In the genomic region with DNA sequence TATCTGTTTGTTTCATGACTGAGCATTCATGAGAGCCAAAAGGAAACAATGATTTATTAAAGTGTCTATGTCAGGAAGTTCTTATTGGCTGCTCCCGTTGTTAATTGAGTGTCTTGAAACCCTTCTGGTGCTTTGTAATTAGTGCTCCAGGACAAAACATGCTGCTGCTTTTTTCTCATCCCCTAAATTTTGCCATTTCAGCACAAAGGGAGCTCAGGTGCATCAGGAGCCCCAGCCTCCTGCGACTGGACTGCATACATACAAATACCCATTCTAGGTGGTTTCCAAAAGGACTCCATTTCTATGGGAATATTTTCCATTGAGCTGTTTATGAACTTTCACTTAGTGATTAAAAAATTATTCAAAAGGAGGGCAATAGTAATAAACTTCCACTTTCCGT, we compare ENCODE assay signal across 31 cellular contexts.
"Had no signal": no experiment of that assay in that cellular context is flagged by ENCODE, and none has a peak within 500 bp of the region (broad histone marks: within the 10 kb centered on the region; RNA-seq: fewer than 3 reads in every experiment).

No MANE protein-coding gene starts in this region.

- H3K36me3 Mint-ChIP-seq: naive thymus-derived CD8-positive, alpha-beta T cell; stimulated activated memory B cell treated with anti-CD40 and anti-IgM and Interleukin-4, amounts not matched to agents 10 μg/mL and 1 μg/mL and 100 μg/mL, for 72 hours had no signal

- H3K27me3 ChIP-seq: neural progenitor cell, ovary, suprapubic skin, testis, tibial nerve, upper lobe of left lung, vagina had no signal

- FAIRE-seq: urothelium cell line had no signal

- H3K4me3 ChIP-seq: neural progenitor cell, ovary, psoas muscle, skin epidermis, smooth muscle cell, spleen, suprapubic skin, testis, tibial nerve, upper lobe of left lung, vagina had no signal

- H3K4me1 Mint-ChIP-seq: stimulated activated memory B cell treated with anti-CD40 and anti-IgM and Interleukin-4, amounts not matched to agents 10 μg/mL and 1 μg/mL and 100 μg/mL, for 72 hours; stimulated activated naive CD8-positive, alpha-beta T cell treated with anti-CD3 and anti-CD28 coated beads, Interleukin-15, amount 100 ng/mL, for 72 hours had no signal

- H3K4me3 Mint-ChIP-seq: naive thymus-derived CD8-positive, alpha-beta T cell; natural killer cell treated with Interleukin-12 subunit alpha and Interleukin-12 subunit beta and Interleukin-15 and Interleukin-18, amount 100 ng/mL, for 72 hours; neural progenitor cell; stimulated activated memory B cell treated with anti-CD40 and anti-IgM and Interleukin-4, amounts not matched to agents 10 μg/mL and 1 μg/mL and 100 μg/mL, for 72 hours; stimulated activated naive CD8-positive, alpha-beta T cell treated with anti-CD3 and anti-CD28 coated beads, Interleukin-15, amount 100 ng/mL, for 72 hours had no signal

- H3K4me2 ChIP-seq: neural progenitor cell, smooth muscle cell had no signal

- H3K27ac ChIP-seq: neural progenitor cell, ovary, parathyroid adenoma, psoas muscle, skin epidermis, spleen, suprapubic skin, testis, tibial nerve, upper lobe of left lung, vagina had no signal

- DNase-seq: naive thymus-derived CD8-positive, alpha-beta T cell; occipital lobe; ovary; posterior cingulate gyrus; psoas muscle; right cardiac atrium; spleen; stimulated activated CD4-positive, alpha-beta T cell treated with anti-CD3 and anti-CD28 coated beads, Interleukin-12 subunit alpha, Interleukin-12 subunit beta, amount 100 ng/mL, for 4 hours; stimulated activated CD4-positive, alpha-beta T cell treated with anti-CD3 and anti-CD28 coated beads, Interleukin-1b, Interleukin-23, amount 100 ng/mL, for 48 hours; stimulated activated CD4-positive, alpha-beta T cell treated with anti-CD3 and anti-CD28 coated beads, Interleukin-4, amount 100 ng/mL, for 1 hour; stimulated activated CD4-positive, alpha-beta T cell treated with anti-CD3 and anti-CD28 coated beads, Interleukin-4, amount 100 ng/mL, for 4 hours; stimulated activated CD8-positive, alpha-beta memory T cell treated with anti-CD3 and anti-CD28 coated beads, Interleukin-4, amount 100 ng/mL, for 48 hours; stimulated activated naive CD4-positive, alpha-beta T cell; stimulated activated naive CD8-positive, alpha-beta T cell treated with anti-CD3 and anti-CD28 coated beads, Interleukin-15, amount 100 ng/mL, for 72 hours; stimulated activated naive CD8-positive, alpha-beta T cell treated with anti-CD3 and anti-CD28 coated beads, Interleukin-15, Interleukin-2, amounts not matched to agents 100 U/mL and 50 U/mL, for 24 hours; substantia nigra; testis; trophoblast cell; upper lobe of left lung had no signal

- H3K9ac ChIP-seq: neural progenitor cell, parathyroid adenoma had no signal

- H3K4me1 ChIP-seq: neural progenitor cell, parathyroid adenoma, psoas muscle, spleen, suprapubic skin, testis, tibial nerve, upper lobe of left lung, vagina had no signal

- H3K36me3 ChIP-seq: neural progenitor cell, ovary, spleen, suprapubic skin, tibial nerve, upper lobe of left lung, vagina had no signal

- H3K9me3 ChIP-seq: ovary, psoas muscle, suprapubic skin, testis, upper lobe of left lung, vagina had no signal

- H3K79me2 ChIP-seq: parathyroid adenoma had no signal

- H3K27me3 Mint-ChIP-seq: stimulated activated naive CD8-positive, alpha-beta T cell treated with anti-CD3 and anti-CD28 coated beads, Interleukin-15, amount 100 ng/mL, for 72 hours had no signal

- H3K27ac Mint-ChIP-seq: naive thymus-derived CD8-positive, alpha-beta T cell; natural killer cell treated with Interleukin-12 subunit alpha and Interleukin-12 subunit beta and Interleukin-15 and Interleukin-18, amount 100 ng/mL, for 72 hours; neural progenitor cell; progenitor cell of endocrine pancreas; stimulated activated memory B cell treated with anti-CD40 and anti-IgM and Interleukin-4, amounts not matched to agents 10 μg/mL and 1 μg/mL and 100 μg/mL, for 72 hours; stimulated activated naive CD8-positive, alpha-beta T cell treated with anti-CD3 and anti-CD28 coated beads, Interleukin-15, amount 100 ng/mL, for 72 hours had no signal

- ATAC-seq: naive thymus-derived CD8-positive, alpha-beta T cell; natural killer cell treated with Interleukin-12 subunit alpha and Interleukin-12 subunit beta and Interleukin-15 and Interleukin-18, amount 100 ng/mL, for 72 hours; psoas muscle; right cardiac atrium; sciatic nerve; stimulated activated memory B cell treated with anti-CD40 and anti-IgM and Interleukin-4, amounts not matched to agents 10 μg/mL and 1 μg/mL and 100 μg/mL, for 72 hours; stimulated activated naive CD8-positive, alpha-beta T cell treated with anti-CD3 and anti-CD28 coated beads, Interleukin-15, amount 100 ng/mL, for 72 hours; stimulated activated naive CD8-positive, alpha-beta T cell treated with anti-CD3 and anti-CD28 coated beads, Interleukin-15, Interleukin-2, amounts not matched to agents 100 U/mL and 50 U/mL, for 24 hours had no signal

- H2AFZ ChIP-seq: neural progenitor cell, parathyroid adenoma had no signal
